29 cellular contexts compared by ENCODE assay signal in the genomic region with DNA sequence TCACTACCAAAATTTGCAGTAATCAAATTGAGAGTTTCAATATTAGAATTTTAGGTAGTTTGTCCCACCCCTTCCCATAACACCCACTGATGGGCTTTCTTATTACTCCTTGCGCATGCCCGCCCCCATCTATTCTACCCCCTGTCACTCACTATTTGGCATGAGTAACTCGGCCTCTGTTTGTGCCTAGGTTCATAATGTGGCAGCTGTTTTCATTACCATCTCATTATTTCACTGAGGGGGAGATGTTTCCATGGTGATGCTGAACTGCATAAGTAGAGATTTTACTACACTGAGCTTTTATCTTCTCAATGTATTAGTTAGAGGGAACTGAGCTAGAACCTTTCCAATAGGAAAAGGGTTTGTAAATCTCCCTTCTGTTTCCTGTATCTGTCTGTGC. TPM values are rescaled to one million over a fixed set of nuclear protein-coding genes. Genes with fewer than 3 reads are reported as not detected.
DNase-seq lines count a peak whose midpoint lies in the region; ATAC-seq, FAIRE-seq and TF ChIP-seq lines count a peak whose summit lies in the region.
"Had no signal": no experiment of that assay in that cellular context is flagged by ENCODE, and none has a peak within 500 bp of the region (broad histone marks: within the 10 kb centered on the region; RNA-seq: fewer than 3 reads in every experiment).

No MANE protein-coding gene starts in this region.

- no TSS peak for BruUV-seq in A673 (replicated peaks; lab: Mats Ljungman, UMichigan)

- TF ChIP-seq RAD21 in neural cell (conservative IDR thresholded peaks at IDR 0.05): no peak

- intact Hi-C loops in activated CD4-positive, alpha-beta memory T cell treated with anti-CD3 and anti-CD28 coated beads for 36 hours (cut with micrococcal nuclease): loop anchor here (1.0 to 5.0 kb wide), 3 partner anchors 42 to 287 kb away; a partner anchor contains a TSS
- intact Hi-C loops in A673 (cut with micrococcal nuclease; ENCODE audit: unreplicated experiment): no loop called here

- TF ChIP-seq CTCF in A673 (conservative IDR thresholded peaks at IDR 0.05; ENCODE audit: low read depth, low read length): no peak
- TF ChIP-seq CTCF in neural cell (IDR thresholded peaks at IDR 0.05; ENCODE audit: poor library complexity, severe bottlenecking): no peak
- TF ChIP-seq CTCF in omental fat pad (IDR thresholded peaks at IDR 0.05): no peak

- H4K20me1 ChIP-seq in neural cell (ENCODE audit: insufficient read depth): no peaks in the 10 kb centered on the region

- H3K36me3 Mint-ChIP-seq in activated CD4-positive, alpha-beta memory T cell treated with anti-CD3 and anti-CD28 coated beads for 36 hours: no peaks in the 10 kb centered on the region
- H3K36me3 Mint-ChIP-seq in activated CD4-positive, alpha-beta memory T cell treated with anti-CD3 and anti-CD28 coated beads, Interleukin-2, amount 10 ng/mL, durations not matched to agents 7 days and 5 days (ENCODE audit: low read depth): no peaks in the 10 kb centered on the region
- H3K36me3 Mint-ChIP-seq: stimulated activated naive B cell treated with anti-CD40 and anti-IgM and Interleukin-4, amounts not matched to agents 10 μg/mL and 1 μg/mL and 100 μg/mL, for 72 hours had no signal

- no peak overlapping the region for H3K4me3 ChIP-seq in A673 (ENCODE audit: low read depth, low read length, poor library complexity, severe bottlenecking)
- peak overlapping the region; percentile 10 for H3K4me3 ChIP-seq in neural cell (ENCODE audit: low read length)
- H3K4me3 ChIP-seq: left ventricle myocardium inferior, skin epidermis, thoracic aorta had no signal

- no peaks in the 10 kb centered on the region for H3K36me3 ChIP-seq in A673 (ENCODE audit: insufficient read depth, low read length, poor library complexity, severe bottlenecking)
- no peaks in the 10 kb centered on the region for H3K36me3 ChIP-seq in neural cell (ENCODE audit: insufficient read depth, low read length)
- H3K36me3 ChIP-seq: left ventricle myocardium inferior, thoracic aorta had no signal

- H3F3A ChIP-seq in neural cell (ENCODE audit: insufficient read depth, low read length, poor library complexity, severe bottlenecking): no peaks in the 10 kb centered on the region

- H2AFZ ChIP-seq in neural cell (ENCODE audit: low read depth, low read length): no peak overlapping the region

- no peaks in the 10 kb centered on the region for H3K4me1 ChIP-seq in A673 (ENCODE audit: insufficient read depth, low read length, poor library complexity, severe bottlenecking)
- H3K4me1 ChIP-seq: Caco-2 had no signal

- H3K9ac ChIP-seq in neural cell (ENCODE audit: low read length): no peak overlapping the region

- H3K27ac ChIP-seq in A673 (ENCODE audit: low read depth, low read length, poor library complexity, severe bottlenecking) (no peak overlapping the region), neural cell (ENCODE audit: low read length) (peak overlapping the region; percentile 38)
- H3K27ac ChIP-seq: left ventricle myocardium inferior, skin epidermis, thoracic aorta had no signal

- POLR2A ChIA-PET in activated CD4-positive, alpha-beta memory T cell treated with anti-CD3 and anti-CD28 coated beads for 36 hours (lab: Charles Lee): interaction anchor here (1.3 kb wide), 1 partner anchor 42 kb away, joined by 3 read pairs; no protein-coding TSS in a partner anchor
- POLR2A ChIA-PET in activated CD4-positive, alpha-beta memory T cell treated with anti-CD3 and anti-CD28 coated beads, Interleukin-2, amount 10 ng/mL, durations not matched to agents 7 days and 5 days (lab: Charles Lee): no interaction called here
- POLR2A ChIA-PET in A673 (lab: Charles Lee; ENCODE audit: low non-redundant PET): no interaction called here

- H3K4me1 Mint-ChIP-seq in activated CD4-positive, alpha-beta memory T cell treated with anti-CD3 and anti-CD28 coated beads for 36 hours (ENCODE audit: low read depth): peaks cover 13% of the 10 kb centered on the region
- H3K4me1 Mint-ChIP-seq in activated CD4-positive, alpha-beta memory T cell treated with anti-CD3 and anti-CD28 coated beads, Interleukin-2, amount 10 ng/mL, durations not matched to agents 7 days and 5 days: peaks cover 2% of the 10 kb centered on the region
- H3K4me1 Mint-ChIP-seq: stimulated activated naive B cell treated with anti-CD40 and anti-IgM and Interleukin-4, amounts not matched to agents 10 μg/mL and 1 μg/mL and 100 μg/mL, for 72 hours had no signal

- peak overlapping the region; percentile 40 for H3K4me2 ChIP-seq in neural cell (ENCODE audit: low read length)

- DNase-seq in activated CD4-positive, alpha-beta memory T cell treated with anti-CD3 and anti-CD28 coated beads for 36 hours: peak; percentile 57
- no peak for DNase-seq in activated CD4-positive, alpha-beta memory T cell treated with anti-CD3 and anti-CD28 coated beads, Interleukin-2, amount 10 ng/mL, durations not matched to agents 7 days and 5 days
- DNase-seq in A673 (ENCODE audit: low spot score) (peak; percentile 28), H54 (ENCODE audit: insufficient read length, low spot score) (no peak), NCI-H128 (lab: John Stamatoyannopoulos, UW; ENCODE audit: unreplicated experiment) (no peak), omental fat pad (ENCODE audit: low spot score) (no peak)
- DNase-seq: activated effector memory CD4-positive, alpha-beta T cell treated with Interleukin-2 at 50 U/mL for 16 hours; C1 segment of cervical spinal cord; Caco-2; HCEC 1CT; IMR-90; left ventricle myocardium inferior; mesendoderm; NCI-H1048; NCI-H1930; NCI-H2227 treated with DMSO at 0.1 percent for 48 hours; NCI-H774; stimulated activated naive B cell treated with anti-CD40 and anti-IgM and Interleukin-4, amounts not matched to agents 10 μg/mL and 1 μg/mL and 100 μg/mL, for 72 hours had no signal

- peak; percentile 48 for FAIRE-seq in H54 (lab: Jason Lieb, UNC)
- FAIRE-seq: GM18507, islet of Langerhans, TTC549, urothelium cell line had no signal

- no peak overlapping the region for H3K4me3 Mint-ChIP-seq in activated CD4-positive, alpha-beta memory T cell treated with anti-CD3 and anti-CD28 coated beads for 36 hours
- no peak overlapping the region for H3K4me3 Mint-ChIP-seq in activated CD4-positive, alpha-beta memory T cell treated with anti-CD3 and anti-CD28 coated beads, Interleukin-2, amount 10 ng/mL, durations not matched to agents 7 days and 5 days
- H3K4me3 Mint-ChIP-seq: stimulated activated naive B cell treated with anti-CD40 and anti-IgM and Interleukin-4, amounts not matched to agents 10 μg/mL and 1 μg/mL and 100 μg/mL, for 72 hours; T-helper 1 cell treated with Interleukin-12 subunit alpha and Interleukin-12 subunit beta and Interleukin-4 antibody, amounts not matched to agents 30 μg/mL and 1 μg/mL, for 36 hours had no signal

- peak; percentile 9 for TF ChIP-seq EP300 in neural cell (conservative IDR thresholded peaks at IDR 0.05; ENCODE audit: poor library complexity, severe bottlenecking)

- ATAC-seq in HG02610 (IDR thresholded peaks at IDR 0.05; ENCODE audit: unreplicated experiment) (no peak), omental fat pad (ENCODE audit: low FRiP score) (no peak)
- ATAC-seq: stimulated activated naive B cell treated with anti-CD40 and anti-IgM and Interleukin-4, amounts not matched to agents 10 μg/mL and 1 μg/mL and 100 μg/mL, for 72 hours had no signal

- H3K27ac Mint-ChIP-seq in activated CD4-positive, alpha-beta memory T cell treated with anti-CD3 and anti-CD28 coated beads for 36 hours: no peak overlapping the region
- H3K27ac Mint-ChIP-seq in activated CD4-positive, alpha-beta memory T cell treated with anti-CD3 and anti-CD28 coated beads, Interleukin-2, amount 10 ng/mL, durations not matched to agents 7 days and 5 days: no peak overlapping the region
- H3K27ac Mint-ChIP-seq: stimulated activated naive B cell treated with anti-CD40 and anti-IgM and Interleukin-4, amounts not matched to agents 10 μg/mL and 1 μg/mL and 100 μg/mL, for 72 hours; T-helper 1 cell treated with Interleukin-12 subunit alpha and Interleukin-12 subunit beta and Interleukin-4 antibody, amounts not matched to agents 30 μg/mL and 1 μg/mL, for 36 hours had no signal

- H3K9me3 ChIP-seq in A673 (ENCODE audit: low read depth, low read length, poor library complexity, severe bottlenecking) (no peaks in the 10 kb centered on the region), neural cell (ENCODE audit: low read length) (no peaks in the 10 kb centered on the region)
- H3K9me3 ChIP-seq: Caco-2, thoracic aorta had no signal

- no peaks in the 10 kb centered on the region for H3K9me2 ChIP-seq in neural cell (ENCODE audit: insufficient read depth, low read length)

- TF ChIP-seq POLR2A in H54 (IDR thresholded peaks at IDR 0.05; ENCODE audit: low read depth, low read length): no peak

- peaks cover 10% of the 10 kb centered on the region for H3K27me3 Mint-ChIP-seq in activated CD4-positive, alpha-beta memory T cell treated with anti-CD3 and anti-CD28 coated beads for 36 hours
- H3K27me3 Mint-ChIP-seq in activated CD4-positive, alpha-beta memory T cell treated with anti-CD3 and anti-CD28 coated beads, Interleukin-2, amount 10 ng/mL, durations not matched to agents 7 days and 5 days: no peaks in the 10 kb centered on the region

- H3K27me3 ChIP-seq in A673 (replicated peaks; ENCODE audit: insufficient read depth, low read depth, low read length, poor library complexity) (no peaks in the 10 kb centered on the region), neural cell (ENCODE audit: insufficient read depth, low read depth, low read length) (no peaks in the 10 kb centered on the region)

- peaks cover 3% of the 10 kb centered on the region for H3K9me3 Mint-ChIP-seq in activated CD4-positive, alpha-beta memory T cell treated with anti-CD3 and anti-CD28 coated beads for 36 hours
- H3K9me3 Mint-ChIP-seq in activated CD4-positive, alpha-beta memory T cell treated with anti-CD3 and anti-CD28 coated beads, Interleukin-2, amount 10 ng/mL, durations not matched to agents 7 days and 5 days: no peaks in the 10 kb centered on the region
- H3K9me3 Mint-ChIP-seq: stimulated activated naive B cell treated with anti-CD40 and anti-IgM and Interleukin-4, amounts not matched to agents 10 μg/mL and 1 μg/mL and 100 μg/mL, for 72 hours; T-helper 1 cell treated with Interleukin-12 subunit alpha and Interleukin-12 subunit beta and Interleukin-4 antibody, amounts not matched to agents 30 μg/mL and 1 μg/mL, for 36 hours had no signal

- CTCF ChIA-PET in activated CD4-positive, alpha-beta memory T cell treated with anti-CD3 and anti-CD28 coated beads for 36 hours (lab: Charles Lee): interaction anchor here (0.6 to 4.0 kb wide), 2 partner anchors 15 to 224 kb away, joined by 3 to 28 read pairs; no protein-coding TSS in a partner anchor
- CTCF ChIA-PET in activated CD4-positive, alpha-beta memory T cell treated with anti-CD3 and anti-CD28 coated beads, Interleukin-2, amount 10 ng/mL, durations not matched to agents 7 days and 5 days (lab: Charles Lee): interaction anchor here (1.2 to 1.3 kb wide), 2 partner anchors 221 to 223 kb away, joined by 3 read pairs; no protein-coding TSS in a partner anchor
- CTCF ChIA-PET in A673 (lab: Charles Lee): no interaction called here

- H3K79me2 ChIP-seq in neural cell (replicated peaks; ENCODE audit: insufficient read depth, low read length): no peaks in the 10 kb centered on the region

RNA-seq across cellular contexts. Expression of a gene that starts 33.6 kb away (rescaled TPM):
- total RNA-seq in activated CD4-positive, alpha-beta memory T cell treated with anti-CD3 and anti-CD28 coated beads for 36 hours: not detected
- total RNA-seq in activated CD4-positive, alpha-beta memory T cell treated with anti-CD3 and anti-CD28 coated beads, Interleukin-2, amount 10 ng/mL, durations not matched to agents 7 days and 5 days: not detected
- total RNA-seq in A673 (2021) (not detected in 2 replicates), omental fat pad (not detected)
- not detected in 2 replicates for polyA plus RNA-seq in neural cell
- polyA minus RNA-seq in neural cell: not detected in 2 replicates
- total RNA-seq: Caco-2, IMR-90, left ventricle myocardium inferior, osteoblast, thoracic aorta had no signal
- polyA plus RNA-seq: adipose tissue, IMR-90 had no signal

RNA-seq across cellular contexts. Expression of a gene that starts 53.8 kb away (rescaled TPM):
- 10 to 100 TPM; 18.6 to 19.8 TPM for total RNA-seq in activated CD4-positive, alpha-beta memory T cell treated with anti-CD3 and anti-CD28 coated beads for 36 hours
- 10 to 100 TPM; 23.8 to 25.9 TPM for total RNA-seq in activated CD4-positive, alpha-beta memory T cell treated with anti-CD3 and anti-CD28 coated beads, Interleukin-2, amount 10 ng/mL, durations not matched to agents 7 days and 5 days
- total RNA-seq in A673 (2021): 28.4 and 31.2 TPM in 2 replicates
- 50.6 and 51.7 TPM in 2 replicates for polyA plus RNA-seq in neural cell
- polyA minus RNA-seq in neural cell: 104 and 106 TPM in 2 replicates
- 10 to 100 TPM; 59.2 to 88.4 (median 68.9) TPM for total RNA-seq in omental fat pad

Comparison
In these comparisons a context has a peak if more than half of its experiments do, and no peak if none do; other contexts are left out.
1. DNase-seq: peak in activated CD4-positive, alpha-beta memory T cell treated with anti-CD3 and anti-CD28 coated beads for 36 hours (single experiment) and A673 (single experiment); none in activated CD4-positive, alpha-beta memory T cell treated with anti-CD3 and anti-CD28 coated beads, Interleukin-2, amount 10 ng/mL, durations not matched to agents 7 days and 5 days (single experiment), H54 (single experiment), NCI-H128 (single experiment) and omental fat pad (single experiment).